8 cellular contexts compared by ENCODE assay signal in the genomic region with DNA sequence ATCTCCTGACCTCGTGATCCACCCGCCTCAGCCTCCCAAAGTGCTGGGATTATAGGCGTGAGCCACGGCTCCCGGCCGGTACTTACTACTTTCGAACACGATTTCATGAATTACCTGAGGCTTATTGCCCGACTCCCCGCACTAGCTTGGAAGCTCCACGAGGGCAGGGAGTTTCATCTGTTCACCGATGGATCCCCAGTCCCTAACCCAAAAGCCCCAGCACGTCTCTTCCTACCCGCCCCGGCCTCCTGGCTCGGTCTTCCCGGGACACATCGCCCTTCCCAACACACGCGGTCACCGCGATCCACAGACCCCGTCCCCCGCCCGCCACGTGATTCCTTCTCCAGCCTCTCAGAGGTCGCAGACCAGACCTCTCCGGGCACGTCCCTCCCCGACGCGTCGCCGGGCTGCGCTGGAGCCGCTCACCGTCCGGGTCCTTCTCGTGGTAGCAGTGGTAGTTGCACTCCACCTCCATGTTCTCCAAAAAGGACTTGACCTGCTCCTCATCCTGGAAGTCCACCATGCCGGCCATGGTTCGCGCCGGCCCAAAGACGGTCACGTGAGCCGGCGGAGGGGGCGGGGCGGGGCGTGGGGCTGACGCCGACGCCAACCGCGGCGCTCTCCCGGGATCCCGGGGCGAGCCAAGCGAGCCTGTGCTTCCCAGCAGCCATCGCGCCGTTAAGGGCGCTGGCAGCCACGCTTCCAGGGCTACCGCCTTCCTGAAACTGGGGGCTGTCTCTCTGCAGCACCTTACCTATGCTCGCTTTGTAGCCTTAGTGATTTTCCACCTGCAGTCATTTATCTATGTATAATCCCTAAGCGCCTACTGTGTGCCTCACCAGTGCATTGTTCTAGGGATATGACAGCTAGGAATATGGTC. TPM values are rescaled to one million over a fixed set of nuclear protein-coding genes. Genes with fewer than 3 reads are reported as not detected.
DNase-seq lines count a peak whose midpoint lies in the region; ATAC-seq and TF ChIP-seq lines count a peak whose summit lies in the region.

TSS of gene COA7 (minus strand) at position 553 of the 880 bp plus-strand sequence. CDS start at position 532, 21 bp downstream.

- peak; percentile 47 for ATAC-seq in GM19328 (IDR thresholded peaks at IDR 0.05; ENCODE audit: unreplicated experiment)

- peak; percentile 81 for DNase-seq in BE2C
- DNase-seq in HT-29 (ENCODE audit: low spot score): peak; percentile 88
- peak; percentile 81 for DNase-seq in NT2/D1 (ENCODE audit: low read depth, low spot score)
- peak; percentile 55 for DNase-seq in activated CD8-positive, alpha-beta memory T cell treated with anti-CD3 and anti-CD28 coated beads, Interleukin-2, amount 50 U/mL, for 4 hours
- DNase-seq in mesenteric fat pad (ENCODE audit: low spot score): peak; percentile 94
- peak; percentile 53 for DNase-seq in stimulated activated CD8-positive, alpha-beta memory T cell treated with anti-CD3 and anti-CD28 coated beads, Interleukin-15, amount 100 ng/mL, for 24 hours (ENCODE audit: low read depth)

- no peaks in the 10 kb centered on the region for H3K36me3 ChIP-seq in BE2C
- peaks cover 34% of the 10 kb centered on the region for H3K36me3 ChIP-seq in NT2/D1 (ENCODE audit: insufficient read depth, insufficient read length, low read length)

- H3K9me3 ChIP-seq in BE2C (no peaks in the 10 kb centered on the region), NT2/D1 (ENCODE audit: insufficient read depth, low read length) (no peaks in the 10 kb centered on the region)

- H3K27me3 ChIP-seq in BE2C (no peaks in the 10 kb centered on the region), NT2/D1 (ENCODE audit: insufficient read depth, insufficient read length) (no peaks in the 10 kb centered on the region)

- H3K4me1 ChIP-seq in BE2C (no peaks in the 10 kb centered on the region), NT2/D1 (ENCODE audit: insufficient read depth, insufficient read length) (peaks cover 3% of the 10 kb centered on the region)

- H3K9ac ChIP-seq in NT2/D1 (ENCODE audit: insufficient read length, low read depth): peak within 1 kb of the TSS; percentile 95

- in situ Hi-C loops in endometrial microvascular endothelial cells (cut with HindIII; ENCODE audit: inconsistent ontology term, low pct_unique_long_range_greater_than_20kb, low sequenced_read_pairs): no loop called here

- peak within 1 kb of the TSS; percentile 55 for H3K4me3 ChIP-seq in BE2C (ENCODE audit: low read depth, low read length)
- H3K4me3 ChIP-seq in NT2/D1 (ENCODE audit: insufficient read length, low read depth): peak within 1 kb of the TSS; percentile 81

- no peak for TF ChIP-seq CTCF in BE2C (IDR thresholded peaks at IDR 0.05; ENCODE audit: low read depth, low read length)

RNA-seq across cellular contexts. Expression of gene COA7, which starts in this region (rescaled TPM):
- polyA plus RNA-seq in BE2C (2012; ENCODE audit: insufficient read depth, insufficient read length, low read depth): 30.9 TPM
- total RNA-seq in HT-29 (2014; rRNA removed; shearing (Covaris generic)): 15.8 and 17.4 TPM in 2 replicates
- total RNA-seq in endometrial microvascular endothelial cells (ENCODE audit: inconsistent ontology term) (19.4 TPM), mesenteric fat pad (24.5 TPM)

Comparison
In these comparisons a context has a peak if more than half of its experiments do, and no peak if none do; other contexts are left out.
1. Peak in every context shown above with its lines: DNase-seq, ATAC-seq and H3K4me3 ChIP-seq.